In the genomic region with DNA sequence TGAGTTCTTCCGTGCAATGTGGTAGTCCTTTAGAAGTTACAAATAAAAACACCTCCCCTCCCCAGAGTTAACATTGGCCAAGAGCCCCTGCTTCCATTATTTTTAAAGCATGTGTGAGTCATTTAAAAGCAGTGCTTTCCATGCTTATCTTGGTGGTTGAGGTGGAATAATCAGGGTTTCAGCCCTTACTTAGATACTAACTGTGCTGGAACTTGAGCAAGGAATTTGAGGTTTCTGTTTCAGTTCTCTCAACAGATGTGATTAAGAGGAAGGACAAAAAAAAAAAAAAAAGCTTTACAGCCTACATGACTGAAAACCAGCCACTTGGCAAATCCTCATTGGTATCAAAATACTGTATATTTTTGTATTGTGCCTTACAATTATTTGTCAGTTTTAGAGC, we compare ENCODE assay signal across 13 cellular contexts.
DNase-seq lines count a peak whose midpoint lies in the region; ATAC-seq, FAIRE-seq and TF ChIP-seq lines count a peak whose summit lies in the region.
"Had no signal": no experiment of that assay in that cellular context is flagged by ENCODE, and none has a peak within 500 bp of the region (broad histone marks: within the 10 kb centered on the region; RNA-seq: fewer than 3 reads in every experiment).

No MANE protein-coding gene starts in this region.

- no peaks in the 10 kb centered on the region for H3K27me3 ChIP-seq in brain microvascular endothelial cell (replicated peaks)
- no peaks in the 10 kb centered on the region for H3K27me3 ChIP-seq in upper lobe of right lung

- FAIRE-seq in frontal cortex (lab: Jason Lieb, UNC): no peak

- no peaks in the 10 kb centered on the region for H3K4me1 ChIP-seq in upper lobe of right lung

- H3K36me3 ChIP-seq in brain microvascular endothelial cell (replicated peaks) (no peaks in the 10 kb centered on the region), upper lobe of right lung (no peaks in the 10 kb centered on the region)

- peak; percentile 5 for DNase-seq in DMS53 (lab: John Stamatoyannopoulos, UW)
- no peak for DNase-seq in DMS53 treated with DMSO at 0.1 percent for 48 hours (lab: John Stamatoyannopoulos, UW; ENCODE audit: unreplicated experiment)
- peak; percentile 83 for DNase-seq in brain microvascular endothelial cell
- no peak for DNase-seq in left colon
- no peak for DNase-seq in upper lobe of right lung
- no peak for DNase-seq in NCI-H2029 treated with DMSO at 0.1 percent for 48 hours (lab: John Stamatoyannopoulos, UW)
- no peak for DNase-seq in ureter (ENCODE audit: low spot score)
- DNase-seq in frontal cortex (ENCODE audit: low spot score in 2 of 2): no peak
- DNase-seq: activated T-cell treated with anti-CD3 and anti-CD28 coated beads, Interleukin-2, amount 50 U/mL, for 1 hour; effector memory CD8-positive, alpha-beta T cell; NCI-H1694 treated with DMSO at 0.1 percent for 48 hours; T-cell had no signal

- in situ Hi-C loops in brain microvascular endothelial cell (cut with HindIII; ENCODE audit: low pct_ligation_motif_present, low sequenced_read_pairs): no loop called here

- H3K9me3 ChIP-seq in upper lobe of right lung: no peaks in the 10 kb centered on the region

- H3K27ac ChIP-seq in brain microvascular endothelial cell (no peak overlapping the region), upper lobe of right lung (no peak overlapping the region)
- H3K27ac ChIP-seq: 22Rv1 had no signal

- ATAC-seq in left colon: peak; percentile 44
- peak; percentile 69 for ATAC-seq in upper lobe of right lung
- ATAC-seq: effector memory CD8-positive, alpha-beta T cell; T-cell had no signal

- H3K4me3 ChIP-seq in brain microvascular endothelial cell (ENCODE audit: low read depth, low read length) (no peak overlapping the region), upper lobe of right lung (no peak overlapping the region)

- TF ChIP-seq CTCF in brain microvascular endothelial cell (IDR thresholded peaks at IDR 0.05; ENCODE audit: low read depth, low read length, missing control alignments): no peak
- TF ChIP-seq CTCF in upper lobe of right lung (IDR thresholded peaks at IDR 0.05): no peak

- intact Hi-C loops in left colon (cut with DNase I, micrococcal nuclease): no loop called here
- intact Hi-C loops in upper lobe of right lung (cut with DNase I): no loop called here

Comparison
In these comparisons a context has a peak if more than half of its experiments do, and no peak if none do; other contexts are left out.
1. DNase-seq: peak in DMS53 (single experiment) and brain microvascular endothelial cell (single experiment); none in DMS53 treated with DMSO at 0.1 percent for 48 hours (single experiment), left colon (0 of 2), upper lobe of right lung (single experiment), NCI-H2029 treated with DMSO at 0.1 percent for 48 hours (single experiment), ureter (single experiment) and frontal cortex (0 of 2).